21 cellular contexts compared by ENCODE assay signal in genomic region chr6:165229216-165229615, GRCh38.
DNase-seq lines count a peak whose midpoint lies in the region; ATAC-seq, FAIRE-seq and TF ChIP-seq lines count a peak whose summit lies in the region.
"Had no signal": no experiment of that assay in that cellular context is flagged by ENCODE, and none has a peak within 500 bp of the region (broad histone marks: within the 10 kb centered on the region; RNA-seq: fewer than 3 reads in every experiment).

No MANE protein-coding gene starts in this region.

- H3K9me3 ChIP-seq in HAP-1: no peaks in the 10 kb centered on the region
- no peaks in the 10 kb centered on the region; the same call in 1 of the 2 replicates for H3K9me3 ChIP-seq in K562 (replicated peaks; ENCODE audit: control insufficient read depth, insufficient read depth, low read depth, low read length)
- no peaks in the 10 kb centered on the region for H3K9me3 ChIP-seq in MG63
- H3K9me3 ChIP-seq: A549 had no signal

- no peak for TF ChIP-seq EP300 in K562 (IDR thresholded peaks at IDR 0.05; ENCODE audit: low read length)

- FAIRE-seq in K562 (lab: Jason Lieb, UNC): no peak
- FAIRE-seq: A549 had no signal

- peak; percentile 23 to 42 for DNase-seq in HAP-1 (ENCODE audit: low spot score in 2 of 2)
- peak; percentile 43 for DNase-seq in OCI-M1 (lab: John Stamatoyannopoulos, UW)
- DNase-seq in K562 (ENCODE audit: extremely low read depth in 1 of 4, low spot score in 3 of 4): no peak
- DNase-seq in ACHN: no peak
- DNase-seq in MG63: no peak
- DNase-seq: CD4-positive, alpha-beta T cell; COR-L47; DMS 273 treated with DMSO at 0.1 percent for 48 hours; DMS79 treated with DMSO at 0.1 percent for 48 hours; NCI-H1092 treated with DMSO at 0.1 percent for 48 hours; NCI-H1436 treated with DMSO at 0.1 percent for 48 hours; NCI-H1930; NCI-H2227 treated with DMSO at 0.1 percent for 48 hours; NCI-H510A; NCI-H748 treated with DMSO at 0.1 percent for 48 hours; Right ventricle myocardium superior had no signal

- no peak overlapping the region for H3K9ac ChIP-seq in K562 (ENCODE audit: insufficient read depth in 1 of 2, low read depth in 2 of 2, low read length in 2 of 2)

- no peaks in the 10 kb centered on the region for H3K9me1 ChIP-seq in K562 (ENCODE audit: control insufficient read depth, insufficient read depth, low read length)

- no peak overlapping the region for H3K4me3 ChIP-seq in HAP-1
- no peak overlapping the region for H3K4me3 ChIP-seq in K562
- no peak overlapping the region for H3K4me3 ChIP-seq in MG63
- H3K4me3 ChIP-seq: A549 had no signal

- H3K27me3 ChIP-seq in HAP-1 (ENCODE audit: low read depth) (no peaks in the 10 kb centered on the region), K562 (ENCODE audit: control insufficient read depth in 2 of 2, insufficient read depth in 2 of 2, low read length in 2 of 2) (no peaks in the 10 kb centered on the region), MG63 (no peaks in the 10 kb centered on the region)

- 0% methylated on average over 5 of the region's 5 CpGs for WGBS in K562 (ENCODE audit: insufficient coverage, low coverage, missing lambda C conversion rate)

- no TSS peak for BruUV-seq in K562 (replicated peaks; lab: Mats Ljungman, UMichigan)

- H3K79me2 ChIP-seq in K562 (ENCODE audit: control insufficient read depth, insufficient read depth, low read length): no peaks in the 10 kb centered on the region

- TF ChIP-seq CTCF in 22Rv1 (IDR thresholded peaks at IDR 0.05) (peak; percentile 24), K562 (IDR thresholded peaks at IDR 0.05 in 2 of 3, conservative IDR thresholded peaks at IDR 0.05 in 1 of 3; ENCODE audit: insufficient read depth in 2 of 3, low read depth in 1 of 3, low read length in 3 of 3) (no peak)

- H3K4me1 ChIP-seq in HAP-1: no peaks in the 10 kb centered on the region
- no peaks in the 10 kb centered on the region for H3K4me1 ChIP-seq in K562 (replicated peaks in 1 of 2; ENCODE audit: control insufficient read depth in 2 of 2, insufficient read depth in 2 of 2, low read length in 2 of 2)
- H3K4me1 ChIP-seq: A549 had no signal

- no peak overlapping the region for H3K4me2 ChIP-seq in K562 (ENCODE audit: insufficient read depth, low read length)
- H3K4me2 ChIP-seq: A549 had no signal

- intact Hi-C loops in K562 (cut with micrococcal nuclease): no loop called here

- H3K36me3 ChIP-seq in HAP-1 (replicated peaks) (no peaks in the 10 kb centered on the region), K562 (ENCODE audit: control insufficient read depth, insufficient read depth, low read length) (no peaks in the 10 kb centered on the region), MG63 (no peaks in the 10 kb centered on the region)

- no peak for ATAC-seq in K562
- ATAC-seq in GM18867 (IDR thresholded peaks at IDR 0.05; ENCODE audit: unreplicated experiment): no peak
- ATAC-seq in HG03378 (IDR thresholded peaks at IDR 0.05; ENCODE audit: unreplicated experiment): no peak
- ATAC-seq: HCT116 had no signal

- no peak for TF ChIP-seq RAD21 in K562 (CRISPR knock-in tag; conservative IDR thresholded peaks at IDR 0.05 in 1 of 2, IDR thresholded peaks at IDR 0.05 in 1 of 2)

- CTCF ChIA-PET in K562 (lab: Yijun Ruan, JAX; ENCODE audit: low intra/inter-chr PET ratio): no interaction called here

- POLR2A ChIA-PET in K562 (lab: Yijun Ruan, JAX): no interaction called here

- in situ Hi-C loops in HAP-1 (cut with MboI; ENCODE audit: low sequenced_read_pairs): no loop called here
- in situ Hi-C loops in K562 (cut with MboI): no loop called here
- in situ Hi-C loops in ACHN (cut with HindIII; ENCODE audit: low pct_ligation_motif_present, low pct_unique_long_range_greater_than_20kb, low sequenced_read_pairs): no loop called here

- no peak overlapping the region for H2AFZ ChIP-seq in K562 (ENCODE audit: low read depth, low read length)

- no peaks in the 10 kb centered on the region for H4K20me1 ChIP-seq in K562 (replicated peaks; ENCODE audit: control insufficient read depth, insufficient read depth, low read length)

- H3K27ac ChIP-seq in 22Rv1 (no peak overlapping the region), K562 (ENCODE audit: extremely low read depth, low read depth, low read length) (no peak overlapping the region)
- H3K27ac ChIP-seq: A549 had no signal

- no peak for TF ChIP-seq POLR2A in K562 (conservative IDR thresholded peaks at IDR 0.05)

TF ChIP-seq in K562, 482 proteins besides CTCF, POLR2A, EP300 and RAD21:
- TF ChIP-seq U2AF2 (optimal IDR thresholded peaks at IDR 0.05; ENCODE audit: low read depth, low read length): no peak
- TF ChIP-seq, protein P1, sequence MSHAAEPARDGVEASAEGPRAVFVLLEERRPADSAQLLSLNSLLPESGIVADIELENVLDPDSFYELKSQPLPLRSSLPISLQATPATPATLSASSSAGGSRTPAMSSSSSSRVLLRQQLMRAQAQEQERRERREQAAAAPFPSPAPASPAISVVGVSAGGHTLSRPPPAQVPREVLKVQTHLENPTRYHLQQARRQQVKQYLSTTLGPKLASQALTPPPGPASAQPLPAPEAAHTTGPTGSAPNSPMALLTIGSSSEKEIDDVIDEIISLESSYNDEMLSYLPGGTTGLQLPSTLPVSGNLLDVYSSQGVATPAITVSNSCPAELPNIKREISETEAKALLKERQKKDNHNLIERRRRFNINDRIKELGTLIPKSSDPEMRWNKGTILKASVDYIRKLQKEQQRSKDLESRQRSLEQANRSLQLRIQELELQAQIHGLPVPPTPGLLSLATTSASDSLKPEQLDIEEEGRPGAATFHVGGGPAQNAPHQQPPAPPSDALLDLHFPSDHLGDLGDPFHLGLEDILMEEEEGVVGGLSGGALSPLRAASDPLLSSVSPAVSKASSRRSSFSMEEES (CRISPR knock-in tag; IDR thresholded peaks at IDR 0.05): peak; percentile 52; the same call in 1 of the 2 replicates
- no peak for TF ChIP-seq TCF7L2 (IDR thresholded peaks at IDR 0.05; ENCODE audit: low read depth, low read length)

Comparison
In these comparisons a context has a peak if more than half of its experiments do, and no peak if none do; other contexts are left out.
1. DNase-seq: peak in HAP-1 (2 of 2) and OCI-M1 (single experiment); none in K562 (0 of 4), ACHN (single experiment) and MG63 (single experiment).